Comparison of ENCODE assay signal across 1 cellular context in the genomic region with DNA sequence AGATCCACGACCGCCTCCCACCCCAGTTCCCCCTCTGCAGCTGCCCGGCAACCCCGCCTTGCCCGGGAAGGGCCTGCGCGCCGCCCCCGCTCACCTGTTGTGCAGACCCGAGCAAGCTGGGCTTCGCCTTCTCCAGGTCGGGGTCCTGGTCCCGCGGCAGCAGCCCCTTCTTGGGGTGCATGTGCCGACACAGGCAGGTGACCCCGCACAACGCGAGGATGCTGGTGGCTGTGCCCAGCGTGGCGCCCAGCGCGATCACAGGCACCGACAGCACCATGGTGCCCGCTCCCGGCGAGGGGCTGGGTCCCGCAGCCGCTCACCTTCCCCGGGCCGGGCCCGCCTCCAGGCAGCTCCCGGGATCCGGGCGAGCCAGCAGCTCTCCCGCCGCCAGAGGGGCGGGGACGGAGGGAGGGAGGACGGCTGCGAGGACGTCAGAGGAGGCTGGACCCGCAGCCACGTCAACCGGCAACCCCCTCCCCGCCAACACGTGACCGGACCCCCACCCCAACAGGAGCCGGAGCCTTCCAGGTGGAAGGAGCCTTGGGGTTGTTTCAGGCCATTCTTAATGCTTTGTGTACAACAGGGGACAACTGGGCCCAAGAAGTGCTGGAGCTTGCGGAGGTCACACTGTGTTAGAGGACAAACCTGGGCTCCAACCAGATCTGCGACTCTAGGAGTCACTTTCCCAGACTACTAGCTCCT.
TF ChIP-seq lines count a peak whose summit lies in the region.

A gene with protein sequence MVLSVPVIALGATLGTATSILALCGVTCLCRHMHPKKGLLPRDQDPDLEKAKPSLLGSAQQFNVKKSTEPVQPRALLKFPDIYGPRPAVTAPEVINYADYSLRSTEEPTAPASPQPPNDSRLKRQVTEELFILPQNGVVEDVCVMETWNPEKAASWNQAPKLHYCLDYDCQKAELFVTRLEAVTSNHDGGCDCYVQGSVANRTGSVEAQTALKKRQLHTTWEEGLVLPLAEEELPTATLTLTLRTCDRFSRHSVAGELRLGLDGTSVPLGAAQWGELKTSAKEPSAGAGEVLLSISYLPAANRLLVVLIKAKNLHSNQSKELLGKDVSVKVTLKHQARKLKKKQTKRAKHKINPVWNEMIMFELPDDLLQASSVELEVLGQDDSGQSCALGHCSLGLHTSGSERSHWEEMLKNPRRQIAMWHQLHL (minus strand): TSS at position 411 of the 702 bp plus-strand sequence. CDS start 134 bp downstream, at position 277.

TF ChIP-seq in IMR-90, 13 proteins besides CTCF, POLR2A, EP300 and RAD21:
- no peak for TF ChIP-seq NFE2L2 (IDR thresholded peaks at IDR 0.05; ENCODE audit: low read depth, low read length)
- TF ChIP-seq MAZ (IDR thresholded peaks at IDR 0.05; ENCODE audit: borderline replicate concordance, low read depth, low read length): no peak
- TF ChIP-seq, protein P1, sequence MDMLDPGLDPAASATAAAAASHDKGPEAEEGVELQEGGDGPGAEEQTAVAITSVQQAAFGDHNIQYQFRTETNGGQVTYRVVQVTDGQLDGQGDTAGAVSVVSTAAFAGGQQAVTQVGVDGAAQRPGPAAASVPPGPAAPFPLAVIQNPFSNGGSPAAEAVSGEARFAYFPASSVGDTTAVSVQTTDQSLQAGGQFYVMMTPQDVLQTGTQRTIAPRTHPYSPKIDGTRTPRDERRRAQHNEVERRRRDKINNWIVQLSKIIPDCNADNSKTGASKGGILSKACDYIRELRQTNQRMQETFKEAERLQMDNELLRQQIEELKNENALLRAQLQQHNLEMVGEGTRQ (IDR thresholded peaks at IDR 0.05; ENCODE audit: low read depth, low read length): no peak
- no peak for TF ChIP-seq CHD1 (IDR thresholded peaks at IDR 0.05; ENCODE audit: low read depth, low read length)
- TF ChIP-seq RCOR1 (IDR thresholded peaks at IDR 0.05; ENCODE audit: insufficient replicate concordance, low read length): no peak
- no peak for TF ChIP-seq FOS (IDR thresholded peaks at IDR 0.05; ENCODE audit: low read depth, low read length)
- no peak for TF ChIP-seq MXI1 (IDR thresholded peaks at IDR 0.05; ENCODE audit: borderline replicate concordance, low read depth, low read length)
- no peak for TF ChIP-seq BHLHE40 (IDR thresholded peaks at IDR 0.05; ENCODE audit: low read depth, low read length)
- no peak for TF ChIP-seq RFX5 (IDR thresholded peaks at IDR 0.05; ENCODE audit: low read depth, low read length)
- TF ChIP-seq, protein P2, sequence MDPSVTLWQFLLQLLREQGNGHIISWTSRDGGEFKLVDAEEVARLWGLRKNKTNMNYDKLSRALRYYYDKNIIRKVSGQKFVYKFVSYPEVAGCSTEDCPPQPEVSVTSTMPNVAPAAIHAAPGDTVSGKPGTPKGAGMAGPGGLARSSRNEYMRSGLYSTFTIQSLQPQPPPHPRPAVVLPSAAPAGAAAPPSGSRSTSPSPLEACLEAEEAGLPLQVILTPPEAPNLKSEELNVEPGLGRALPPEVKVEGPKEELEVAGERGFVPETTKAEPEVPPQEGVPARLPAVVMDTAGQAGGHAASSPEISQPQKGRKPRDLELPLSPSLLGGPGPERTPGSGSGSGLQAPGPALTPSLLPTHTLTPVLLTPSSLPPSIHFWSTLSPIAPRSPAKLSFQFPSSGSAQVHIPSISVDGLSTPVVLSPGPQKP (IDR thresholded peaks at IDR 0.05; ENCODE audit: borderline replicate concordance, low read depth, low read length): no peak
- no peak for TF ChIP-seq MAFK (IDR thresholded peaks at IDR 0.05; ENCODE audit: low read depth, low read length)
- TF ChIP-seq CEBPB (IDR thresholded peaks at IDR 0.05; ENCODE audit: low read depth, low read length): no peak
- no peak for TF ChIP-seq SMC3 (IDR thresholded peaks at IDR 0.05; ENCODE audit: low read depth, low read length)
TF ChIP-seq in IMR-90: peak in this region for 0.
